Comparison of ENCODE assay signal across 13 cellular contexts in genomic region chr4:69104719-69105275, GRCh38. TPM values are rescaled to one million over a fixed set of nuclear protein-coding genes. Genes with fewer than 3 reads are reported as not detected.
DNase-seq lines count a peak whose midpoint lies in the region; ATAC-seq, FAIRE-seq and TF ChIP-seq lines count a peak whose summit lies in the region.
"Had no signal": no experiment of that assay in that cellular context is flagged by ENCODE, and none has a peak within 500 bp of the region (broad histone marks: within the 10 kb centered on the region; RNA-seq: fewer than 3 reads in every experiment).

No MANE protein-coding gene starts in this region.

- H3K9ac ChIP-seq in colonic mucosa (ENCODE audit: low read depth in 2 of 2, low read length in 2 of 2) (no peak overlapping the region), keratinocyte (ENCODE audit: control insufficient read depth, extremely low read depth, insufficient read depth, low read length) (no peak overlapping the region)

- peak; percentile 99 for ATAC-seq in mucosa of descending colon
- ATAC-seq: A549; CD8-positive, alpha-beta T cell; HCT116 had no signal

- peak; percentile 81 for FAIRE-seq in keratinocyte (lab: Jason Lieb, UNC)
- FAIRE-seq: A549 had no signal

- no peaks in the 10 kb centered on the region for H3K4me1 ChIP-seq in colonic mucosa
- no peaks in the 10 kb centered on the region for H3K4me1 ChIP-seq in keratinocyte (ENCODE audit: control insufficient read depth, extremely low read depth, insufficient read depth, low read length)
- H3K4me1 ChIP-seq in mucosa of descending colon (ENCODE audit: low read depth) = no peaks in the 10 kb centered on the region
- H3K4me1 ChIP-seq: A549 had no signal

- H3K27me3 ChIP-seq in colonic mucosa = no peaks in the 10 kb centered on the region
- no peaks in the 10 kb centered on the region for H3K27me3 ChIP-seq in keratinocyte (ENCODE audit: control insufficient read depth, extremely low read depth, insufficient read depth, low read length)

- no peaks in the 10 kb centered on the region for H3K9me1 ChIP-seq in keratinocyte (ENCODE audit: control insufficient read depth, extremely low read depth, insufficient read depth, low read length)

- intact Hi-C loops in colonic mucosa (cut with DNase I) (no loop called here), mucosa of descending colon (cut with DNase I, micrococcal nuclease) (no loop called here)

- peak; percentile 71 for DNase-seq in colonic mucosa
- no peak for DNase-seq in keratinocyte (ENCODE audit: low read depth, low spot score)
- peak; percentile 51 to 69 (median 61) for DNase-seq in mucosa of descending colon
- DNase-seq in NCI-H2196 treated with DMSO at 0.1 percent for 48 hours (lab: John Stamatoyannopoulos, UW; ENCODE audit: unreplicated experiment) = no peak
- no peak for DNase-seq in SK-N-DZ (ENCODE audit: low spot score)
- DNase-seq in AML-193 (lab: John Stamatoyannopoulos, UW) = no peak
- DNase-seq in HCEC 1CT = no peak
- DNase-seq: CD8-positive, alpha-beta T cell; DMS53 had no signal

- no peak for TF ChIP-seq CTCF in colonic mucosa (IDR thresholded peaks at IDR 0.05)
- no peak for TF ChIP-seq CTCF in keratinocyte (optimal IDR thresholded peaks at IDR 0.05 in 1 of 3, IDR thresholded peaks at IDR 0.05 in 1 of 3, conservative IDR thresholded peaks at IDR 0.05 in 1 of 3; ENCODE audit: extremely low read depth in 1 of 3, insufficient read depth in 2 of 3, low read length in 3 of 3)
- no peak for TF ChIP-seq CTCF in mucosa of descending colon (IDR thresholded peaks at IDR 0.05)

- dilution Hi-C loops in keratinocyte (cut with MboI; ENCODE audit: extremely low pct_ligation_motif_present, low sequenced_read_pairs) = no loop called here

- H3K4me3 ChIP-seq in colonic mucosa (no peak overlapping the region), keratinocyte (ENCODE audit: control insufficient read depth in 2 of 3, extremely low read depth in 1 of 3, insufficient read depth in 2 of 3, low read depth in 1 of 3, low read length in 3 of 3) (no peak overlapping the region), mucosa of descending colon (no peak overlapping the region)
- H3K4me3 ChIP-seq: A549 had no signal

- H3K27ac ChIP-seq in colonic mucosa (peak overlapping the region; percentile 45), keratinocyte (ENCODE audit: control insufficient read depth, insufficient read depth, low read length) (no peak overlapping the region)

- H3K79me2 ChIP-seq in keratinocyte (ENCODE audit: control insufficient read depth, insufficient read depth, low read length) = no peaks in the 10 kb centered on the region

- H3K36me3 ChIP-seq in colonic mucosa (no peaks in the 10 kb centered on the region), keratinocyte (ENCODE audit: control insufficient read depth in 2 of 2, extremely low read depth in 1 of 2, insufficient read depth in 2 of 2, low read length in 2 of 2) (no peaks in the 10 kb centered on the region), mucosa of descending colon (ENCODE audit: low read depth) (no peaks in the 10 kb centered on the region)

- H4K20me1 ChIP-seq in keratinocyte (ENCODE audit: control insufficient read depth, extremely low read depth, insufficient read depth, low read length) = no peaks in the 10 kb centered on the region

- H3K9me3 ChIP-seq in colonic mucosa (no peaks in the 10 kb centered on the region), keratinocyte (ENCODE audit: control insufficient read depth, low read depth, low read length) (no peaks in the 10 kb centered on the region), mucosa of descending colon (no peaks in the 10 kb centered on the region)
- H3K9me3 ChIP-seq: A549 had no signal

- peak overlapping the region; percentile 28 for H2AFZ ChIP-seq in keratinocyte (ENCODE audit: control insufficient read depth, low read length)

- H3K4me2 ChIP-seq in keratinocyte (ENCODE audit: control insufficient read depth, extremely low read depth, insufficient read depth, low read depth, low read length) = no peak overlapping the region
- H3K4me2 ChIP-seq: A549 had no signal

RNA-seq across cellular contexts. Expression of gene UGT2B7, which starts 8.5 kb away (rescaled TPM):
- total RNA-seq in colonic mucosa = 1 to 10 TPM; 3.0 to 8.4 TPM
- 0.05 to 0.11 TPM (median 0.05 TPM) in 3 replicates for polyA plus RNA-seq in keratinocyte
- not detected for polyA plus RNA-seq in keratinocyte (2011; ENCODE audit: low read depth)
- 0.05 TPM in 1 of 2 replicates, not detected in the other for polyA plus RNA-seq in keratinocyte (2011; cell fraction: cytosol; rRNA removed)
- polyA plus RNA-seq in keratinocyte (2011; cell fraction: nucleus; rRNA removed) = 0.07 TPM in 1 of 2 replicates, not detected in the other
- not detected in 2 replicates for polyA plus RNA-seq in keratinocyte (2012; ENCODE audit: low replicate concordance)
- polyA minus RNA-seq in keratinocyte = 0.13 TPM in 1 of 3 replicates, not detected in the others
- not detected for polyA minus RNA-seq in keratinocyte (2011; cell fraction: cytosol; rRNA and poly(A)+ RNA removed)
- not detected in 2 replicates for polyA minus RNA-seq in keratinocyte (2011; cell fraction: nucleus; rRNA and poly(A)+ RNA removed)
- total RNA-seq in mucosa of descending colon = 1 to 10 TPM in 2 of 3 donors, under 1 TPM in 1; 0.73 to 6.0 (median 5.2) TPM
- polyA plus RNA-seq in SK-N-DZ (2014; cell fraction: cytosol; rRNA removed) = not detected in 2 replicates
- not detected in 2 replicates for polyA plus RNA-seq in SK-N-DZ (2014; cell fraction: nucleus; rRNA removed)
- total RNA-seq: CD8-positive, alpha-beta T cell had no signal
- polyA plus RNA-seq: BJ, CD14-positive monocyte had no signal

Comparison
In these comparisons a context has a peak if more than half of its experiments do, and no peak if none do; other contexts are left out.
1. DNase-seq: peak in colonic mucosa (single experiment) and mucosa of descending colon (3 of 3); none in keratinocyte (single experiment), NCI-H2196 treated with DMSO at 0.1 percent for 48 hours (single experiment), SK-N-DZ (single experiment), AML-193 (0 of 2) and HCEC 1CT (single experiment).